ENCODE assay signal across 16 cellular contexts in genomic region chr1:30400436-30400975, GRCh38.
DNase-seq lines count a peak whose midpoint lies in the region; ATAC-seq and TF ChIP-seq lines count a peak whose summit lies in the region.
"Had no signal": no experiment of that assay in that cellular context is flagged by ENCODE, and none has a peak within 500 bp of the region (broad histone marks: within the 10 kb centered on the region; RNA-seq: fewer than 3 reads in every experiment).

No MANE protein-coding gene starts in this region.

- no peak overlapping the region for H3K4me3 Mint-ChIP-seq in CD14-positive monocyte
- H3K4me3 Mint-ChIP-seq: B cell; CD4-positive, alpha-beta memory T cell had no signal

- H3K27me3 Mint-ChIP-seq in CD14-positive monocyte (ENCODE audit: low read depth in 3 of 3): peaks cover 2 to 7% (median 5%) of the 10 kb centered on the region in 3 donors

- H3K27ac Mint-ChIP-seq in CD14-positive monocyte: no peak overlapping the region
- H3K27ac Mint-ChIP-seq in activated naive CD4-positive, alpha-beta T cell treated with anti-CD3 and anti-CD28 coated beads, Interleukin-2, amount 50 U/mL, for 72 hours: no peak overlapping the region
- H3K27ac Mint-ChIP-seq: B cell; CD4-positive, alpha-beta memory T cell had no signal

- H3K9me3 Mint-ChIP-seq in CD14-positive monocyte: no peaks in the 10 kb centered on the region
- H3K9me3 Mint-ChIP-seq in activated naive CD4-positive, alpha-beta T cell treated with anti-CD3 and anti-CD28 coated beads, Interleukin-2, amount 50 U/mL, for 72 hours: no peaks in the 10 kb centered on the region
- H3K9me3 Mint-ChIP-seq: CD4-positive, alpha-beta memory T cell had no signal

- no peak for TF ChIP-seq CTCF in CD14-positive monocyte (IDR thresholded peaks at IDR 0.05)

- H3K4me1 Mint-ChIP-seq in CD14-positive monocyte: no peaks in the 10 kb centered on the region
- H3K4me1 Mint-ChIP-seq: B cell; CD4-positive, alpha-beta memory T cell had no signal

- no peaks in the 10 kb centered on the region for H3K36me3 Mint-ChIP-seq in CD14-positive monocyte
- H3K36me3 Mint-ChIP-seq in activated naive CD4-positive, alpha-beta T cell treated with anti-CD3 and anti-CD28 coated beads, Interleukin-2, amount 50 U/mL, for 72 hours: no peaks in the 10 kb centered on the region
- H3K36me3 Mint-ChIP-seq: CD4-positive, alpha-beta memory T cell had no signal

- intact Hi-C loops in CD14-positive monocyte (cut with micrococcal nuclease) (no loop called here), sciatic nerve (cut with DNase I) (no loop called here)

- ATAC-seq in sciatic nerve (no peak), HG02852 (IDR thresholded peaks at IDR 0.05; ENCODE audit: unreplicated experiment) (no peak), HG03097 (IDR thresholded peaks at IDR 0.05; ENCODE audit: low FRiP score, unreplicated experiment) (no peak)
- ATAC-seq in activated naive CD4-positive, alpha-beta T cell treated with anti-CD3 and anti-CD28 coated beads, Interleukin-2, amount 50 U/mL, for 72 hours: no peak
- ATAC-seq: GM12878, HepG2 had no signal

- DNase-seq in CD14-positive monocyte (ENCODE audit: low spot score): peak; percentile 12
- DNase-seq in NCI-H2227 (lab: John Stamatoyannopoulos, UW; ENCODE audit: unreplicated experiment): peak; percentile 16
- DNase-seq in mesenteric fat pad (ENCODE audit: low spot score): peak; percentile 24
- DNase-seq in sciatic nerve (ENCODE audit: low spot score): peak; percentile 23
- DNase-seq in NCI-H2081 (lab: John Stamatoyannopoulos, UW): no peak
- DNase-seq in activated naive CD4-positive, alpha-beta T cell treated with anti-CD3 and anti-CD28 coated beads, Interleukin-2, amount 50 U/mL, for 72 hours (ENCODE audit: low spot score in 2 of 2): no peak
- DNase-seq: C1 segment of cervical spinal cord; CD4-positive, alpha-beta memory T cell; DMS79; GM23248; H7 had no signal

Comparison
In these comparisons a context has a peak if more than half of its experiments do, and no peak if none do; other contexts are left out.
1. DNase-seq: peak in CD14-positive monocyte (single experiment), NCI-H2227 (single experiment), mesenteric fat pad (single experiment) and sciatic nerve (single experiment); none in NCI-H2081 (0 of 2) and activated naive CD4-positive, alpha-beta T cell treated with anti-CD3 and anti-CD28 coated beads, Interleukin-2, amount 50 U/mL, for 72 hours (0 of 2).